ENCODE assay signal across 10 cellular contexts in the genomic region with DNA sequence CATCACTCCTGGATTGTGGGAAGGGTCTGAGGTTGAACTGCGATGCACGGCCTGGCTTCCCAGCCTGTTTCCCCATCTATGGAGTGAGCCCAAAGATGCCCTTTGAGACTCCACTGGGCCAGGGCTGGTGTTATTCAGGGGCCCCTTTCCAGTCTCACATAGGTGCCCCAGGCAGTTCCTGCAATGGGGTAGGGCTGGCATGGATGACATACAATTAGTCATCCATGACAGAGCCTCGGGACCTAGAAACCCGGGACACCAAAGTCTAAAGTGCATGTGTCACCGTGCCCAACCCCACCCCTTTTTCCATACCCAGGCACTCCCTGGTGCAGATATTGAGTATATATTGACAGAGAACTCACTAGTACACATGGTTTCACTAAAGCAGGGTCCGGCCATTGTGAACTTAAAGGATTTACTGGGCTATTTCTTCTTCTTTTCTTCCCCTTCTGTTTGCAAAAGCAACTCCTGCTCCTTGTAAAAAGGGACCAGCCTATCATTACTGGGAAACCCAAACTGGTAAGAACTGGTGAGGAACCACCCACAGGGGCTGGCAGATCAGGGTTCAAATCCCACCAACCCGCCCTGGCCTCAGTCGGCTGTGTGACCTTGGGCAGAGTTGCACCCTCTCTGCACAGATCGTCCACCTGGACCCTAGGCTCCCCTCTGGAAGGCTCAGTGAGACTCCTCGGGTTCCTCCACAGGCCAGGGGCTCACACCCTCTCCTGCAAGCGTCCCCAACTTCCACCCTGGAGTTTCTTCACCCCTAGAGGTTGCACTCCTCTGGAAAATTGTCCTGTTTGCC.
A peak's percentile ranks its signal among the peaks of the same experiment; 100 is the strongest.
DNase-seq lines count a peak whose midpoint lies in the region; ATAC-seq and FAIRE-seq lines count a peak whose summit lies in the region.
"Had no signal": no experiment of that assay in that cellular context is flagged by ENCODE, and none has a peak within 500 bp of the region (broad histone marks: within the 10 kb centered on the region; RNA-seq: fewer than 3 reads in every experiment).

No MANE protein-coding gene starts in this region.

- peaks cover 10% of the 10 kb centered on the region for H3K27me3 ChIP-seq in mucosa of stomach (ENCODE audit: control insufficient read depth, insufficient read depth, low read length)

- no peak for FAIRE-seq in urothelium cell line (lab: Jason Lieb, UNC)

- H3K9me3 ChIP-seq in mucosa of stomach (ENCODE audit: control insufficient read depth, low read length) = no peaks in the 10 kb centered on the region

- H3K4me1 ChIP-seq in mucosa of stomach (ENCODE audit: control insufficient read depth, insufficient read depth, low read length) = peaks cover 63% of the 10 kb centered on the region

- H3K36me3 ChIP-seq in mucosa of stomach (ENCODE audit: control insufficient read depth, insufficient read depth, low read length) = no peaks in the 10 kb centered on the region

- peak overlapping the region; percentile 85 for H3K4me3 ChIP-seq in mucosa of stomach (ENCODE audit: low read length)

- H3K9ac ChIP-seq in mucosa of stomach (ENCODE audit: low read length) = peak overlapping the region; percentile 98
- H3K9ac ChIP-seq: parathyroid adenoma had no signal

- ATAC-seq in HG03457 (IDR thresholded peaks at IDR 0.05; ENCODE audit: unreplicated experiment) = no peak

- peak; percentile 60 for DNase-seq in activated naive CD4-positive, alpha-beta T cell treated with Interleukin-2 at 50 U/mL for 16 hours
- no peak for DNase-seq in activated naive CD4-positive, alpha-beta T cell (lab: John Stamatoyannopoulos, UW)
- DNase-seq in activated CD8-positive, alpha-beta memory T cell treated with anti-CD3 and anti-CD28 coated beads, Interleukin-2, amount 50 U/mL, for 48 hours = peak; percentile 66
- DNase-seq in urothelium cell line (ENCODE audit: low spot score) (peak; percentile 45), Ammon's horn (ENCODE audit: low spot score) (no peak), NCI-H2029 (lab: John Stamatoyannopoulos, UW) (no peak)
- DNase-seq: C1 segment of cervical spinal cord had no signal

Comparison
In these comparisons a context has a peak if more than half of its experiments do, and no peak if none do; other contexts are left out.
1. DNase-seq: peak in activated naive CD4-positive, alpha-beta T cell treated with Interleukin-2 at 50 U/mL for 16 hours (single experiment), activated CD8-positive, alpha-beta memory T cell treated with anti-CD3 and anti-CD28 coated beads, Interleukin-2, amount 50 U/mL, for 48 hours (single experiment) and urothelium cell line (single experiment); none in activated naive CD4-positive, alpha-beta T cell (0 of 4), Ammon's horn (single experiment) and NCI-H2029 (single experiment).